Comparison of ENCODE assay signal across 8 cellular contexts in the genomic region with DNA sequence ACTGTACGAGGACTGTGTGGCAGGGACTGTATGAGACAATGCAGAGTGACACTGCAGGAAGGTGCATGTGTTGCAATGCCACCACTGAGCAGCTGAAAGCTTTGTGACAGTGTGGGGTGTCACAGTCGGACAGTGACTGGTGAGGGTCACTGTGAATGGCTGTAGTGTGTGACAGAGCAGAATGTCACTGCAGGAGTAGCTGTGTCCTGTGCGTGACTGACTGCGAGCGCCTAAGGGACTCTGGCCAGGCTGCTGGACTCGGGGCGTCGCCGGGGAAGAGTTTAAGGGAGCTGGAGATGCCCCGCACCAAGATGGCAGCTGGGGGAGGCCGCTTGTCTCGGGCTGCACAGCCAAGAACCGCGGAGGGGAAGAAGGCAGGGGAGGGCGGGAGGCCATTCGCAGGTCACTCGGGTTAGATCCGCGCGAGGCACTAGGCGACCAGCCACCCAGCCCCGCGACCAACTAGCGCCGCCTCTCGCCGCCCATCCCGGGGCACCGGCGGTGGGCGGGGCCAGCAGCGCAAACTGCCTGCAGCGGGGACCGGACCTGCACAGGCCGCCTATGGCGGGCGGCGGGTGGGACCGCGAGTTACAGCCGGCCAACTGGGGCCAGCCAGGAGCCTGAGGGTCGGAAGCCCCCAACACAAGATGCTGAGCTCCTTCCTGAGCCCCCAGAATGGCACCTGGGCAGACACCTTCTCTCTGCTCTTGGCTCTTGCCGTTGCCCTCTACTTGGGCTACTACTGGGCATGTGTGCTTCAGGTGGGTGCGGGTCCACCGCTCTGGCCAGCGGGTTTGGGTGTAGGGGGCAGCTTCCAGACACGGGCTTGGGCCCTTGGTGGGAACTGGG. TPM values are rescaled to one million over a fixed set of nuclear protein-coding genes. Genes with fewer than 3 reads are reported as not detected.
DNase-seq lines count a peak whose midpoint lies in the region; ATAC-seq, FAIRE-seq and TF ChIP-seq lines count a peak whose summit lies in the region.

A gene (plus strand): TSS at position 514 of the 849 bp plus-strand sequence. CDS start 134 bp downstream, at position 648.

- H3K9me1 ChIP-seq in keratinocyte (ENCODE audit: control insufficient read depth, extremely low read depth, insufficient read depth, low read length), result no peaks in the 10 kb centered on the region

- TF ChIP-seq CTCF in DOHH2 (IDR thresholded peaks at IDR 0.05; ENCODE audit: low read depth, low read length, poor library complexity, severe bottlenecking) (peak; percentile 13), KMS-11 (conservative IDR thresholded peaks at IDR 0.05; ENCODE audit: low read depth, low read length) (no peak), cardiac fibroblast (IDR thresholded peaks at IDR 0.05; ENCODE audit: low read depth, low read length) (no peak), keratinocyte (optimal IDR thresholded peaks at IDR 0.05 in 1 of 3, IDR thresholded peaks at IDR 0.05 in 1 of 3, conservative IDR thresholded peaks at IDR 0.05 in 1 of 3; ENCODE audit: extremely low read depth in 1 of 3, insufficient read depth in 2 of 3, low read length in 3 of 3) (peak in 1 of 3 experiments; percentile 10)

- no peaks in the 10 kb centered on the region for H3K9me2 ChIP-seq in DOHH2 (replicated peaks; ENCODE audit: control insufficient read depth, low read length)

- H3K4me1 ChIP-seq in DOHH2 (ENCODE audit: control insufficient read depth, low read length) (peaks cover 13% of the 10 kb centered on the region), KMS-11 (ENCODE audit: low read depth, poor library complexity, severe bottlenecking) (peaks cover 9% of the 10 kb centered on the region), keratinocyte (ENCODE audit: control insufficient read depth, extremely low read depth, insufficient read depth, low read length) (peaks cover under 1% of the 10 kb centered on the region)

- FAIRE-seq in keratinocyte (lab: Jason Lieb, UNC), result no peak

- H3K36me3 ChIP-seq in DOHH2 (ENCODE audit: control insufficient read depth, low read length), result no peaks in the 10 kb centered on the region
- no peaks in the 10 kb centered on the region for H3K36me3 ChIP-seq in KMS-11 (ENCODE audit: insufficient read depth)
- H3K36me3 ChIP-seq in keratinocyte (ENCODE audit: control insufficient read depth in 2 of 2, extremely low read depth in 1 of 2, insufficient read depth in 2 of 2, low read length in 2 of 2), result no peaks in the 10 kb centered on the region

- DNase-seq in activated CD4-positive, CD25-positive, alpha-beta regulatory T cell (lab: John Stamatoyannopoulos, UW), result peak; percentile 19 to 28 (median 24)
- DNase-seq in cardiac fibroblast (ENCODE audit: low read depth in 2 of 2), result peak in 1 of 2 donors; percentile 17
- no peak for DNase-seq in keratinocyte (ENCODE audit: low read depth, low spot score)
- peak in 2 of 3 donors; percentile 9 to 44 for DNase-seq in stimulated activated CD4-positive, alpha-beta T cell treated with anti-CD3 and anti-CD28 coated beads, Interleukin-12 subunit alpha, Interleukin-12 subunit beta, amount 100 ng/mL, for 48 hours (ENCODE audit: low read depth in 2 of 3, low spot score in 1 of 3)

- H3K79me2 ChIP-seq in DOHH2 (ENCODE audit: control insufficient read depth, low read length) (no peaks in the 10 kb centered on the region), KMS-11 (ENCODE audit: insufficient read depth, low read depth) (no peaks in the 10 kb centered on the region), keratinocyte (ENCODE audit: control insufficient read depth, insufficient read depth, low read length) (no peaks in the 10 kb centered on the region)

- H4K20me1 ChIP-seq in DOHH2 (ENCODE audit: control insufficient read depth, insufficient read depth, low read depth, low read length) (no peaks in the 10 kb centered on the region), KMS-11 (ENCODE audit: insufficient read depth) (no peaks in the 10 kb centered on the region), keratinocyte (ENCODE audit: control insufficient read depth, extremely low read depth, insufficient read depth, low read length) (no peaks in the 10 kb centered on the region)

- H3K9ac ChIP-seq in KMS-11, result peak within 1 kb of the TSS; percentile 28; the same call in 1 of the 2 replicates
- no peak within 1 kb of the TSS for H3K9ac ChIP-seq in keratinocyte (ENCODE audit: control insufficient read depth, extremely low read depth, insufficient read depth, low read length)

- H3K27ac ChIP-seq in DOHH2 (ENCODE audit: low read depth, low read length) (no peak within 1 kb of the TSS), KMS-11 (no peak within 1 kb of the TSS), keratinocyte (ENCODE audit: control insufficient read depth, insufficient read depth, low read length) (no peak within 1 kb of the TSS)

- H2AFZ ChIP-seq in KMS-11 (ENCODE audit: low read depth), result peak within 1 kb of the TSS; percentile 78
- peak within 1 kb of the TSS; percentile 64 for H2AFZ ChIP-seq in keratinocyte (ENCODE audit: control insufficient read depth, low read length)

- H3K4me2 ChIP-seq in DOHH2 (ENCODE audit: low read length) (peak within 1 kb of the TSS; percentile 71), KMS-11 (peak within 1 kb of the TSS; percentile 67), keratinocyte (ENCODE audit: control insufficient read depth, extremely low read depth, insufficient read depth, low read depth, low read length) (peak within 1 kb of the TSS; percentile 37)

- H3K27me3 ChIP-seq in DOHH2 (ENCODE audit: control insufficient read depth, low read length) (peaks cover 29% of the 10 kb centered on the region), KMS-11 (ENCODE audit: insufficient read depth, low read depth) (no peaks in the 10 kb centered on the region), keratinocyte (ENCODE audit: control insufficient read depth, extremely low read depth, insufficient read depth, low read length) (peaks cover 49% of the 10 kb centered on the region)

- H3K4me3 ChIP-seq in DOHH2 (ENCODE audit: low read length), result peak within 1 kb of the TSS; percentile 61
- peak within 1 kb of the TSS; percentile 72 for H3K4me3 ChIP-seq in KMS-11 (IDR thresholded peaks at IDR 0.05; ENCODE audit: insufficient read depth, low read depth, low read length)
- peak within 1 kb of the TSS; percentile 55 to 61 for H3K4me3 ChIP-seq in cardiac fibroblast (replicated peaks in 1 of 2; ENCODE audit: low read depth in 2 of 2, low read length in 2 of 2)
- peak within 1 kb of the TSS; percentile 38 to 52 (median 42) for H3K4me3 ChIP-seq in keratinocyte (ENCODE audit: control insufficient read depth in 2 of 3, extremely low read depth in 1 of 3, insufficient read depth in 2 of 3, low read depth in 1 of 3, low read length in 3 of 3)

- no peaks in the 10 kb centered on the region for H3F3A ChIP-seq in DOHH2 (ENCODE audit: control insufficient read depth, insufficient read depth)

- ATAC-seq in HG03457 (IDR thresholded peaks at IDR 0.05; ENCODE audit: unreplicated experiment) (no peak), HG03175 (IDR thresholded peaks at IDR 0.05; ENCODE audit: unreplicated experiment) (no peak)

- H3K9me3 ChIP-seq in DOHH2 (ENCODE audit: control insufficient read depth, insufficient read depth, low read length) (no peaks in the 10 kb centered on the region), keratinocyte (ENCODE audit: control insufficient read depth, low read depth, low read length) (no peaks in the 10 kb centered on the region)

- dilution Hi-C loops in keratinocyte (cut with MboI; ENCODE audit: extremely low pct_ligation_motif_present, low sequenced_read_pairs), result no loop called here

RNA-seq across cellular contexts. Expression of the gene that starts here (rescaled TPM):
- not detected in 3 replicates for polyA plus RNA-seq in keratinocyte
- polyA plus RNA-seq in keratinocyte (2011; ENCODE audit: low read depth), result not detected
- polyA plus RNA-seq in keratinocyte (2011; cell fraction: cytosol; rRNA removed), result not detected in 2 replicates
- not detected in 2 replicates for polyA plus RNA-seq in keratinocyte (2011; cell fraction: nucleus; rRNA removed)
- 0.08 and 0.09 TPM in 2 replicates for polyA plus RNA-seq in keratinocyte (2012; ENCODE audit: low replicate concordance)
- not detected in 3 replicates for polyA minus RNA-seq in keratinocyte
- polyA minus RNA-seq in keratinocyte (2011; cell fraction: cytosol; rRNA and poly(A)+ RNA removed), result not detected
- polyA minus RNA-seq in keratinocyte (2011; cell fraction: nucleus; rRNA and poly(A)+ RNA removed), result not detected in 2 replicates
